In the genomic region with DNA sequence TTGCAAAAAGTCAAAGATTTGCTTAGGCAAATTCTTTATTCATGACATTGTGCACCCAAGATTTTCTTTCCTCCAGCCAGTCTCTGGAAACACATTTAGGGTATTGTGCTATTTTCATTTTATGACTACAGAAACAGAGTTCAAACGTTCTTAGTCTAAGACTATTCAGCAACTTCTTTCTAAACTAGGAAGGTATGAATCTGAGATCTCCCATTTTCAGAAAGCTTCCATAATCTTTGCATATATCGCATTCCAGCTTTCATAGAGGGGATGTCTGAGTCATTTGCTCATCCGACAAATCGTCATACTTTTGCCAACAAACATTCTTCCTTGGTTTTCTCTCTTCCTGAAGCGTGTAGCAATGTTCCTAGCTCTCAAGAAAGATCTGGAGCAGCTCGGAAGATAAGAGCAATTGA, we compare ENCODE assay signal across 14 cellular contexts.
DNase-seq lines count a peak whose midpoint lies in the region; ATAC-seq and TF ChIP-seq lines count a peak whose summit lies in the region.
"Had no signal": no experiment of that assay in that cellular context is flagged by ENCODE, and none has a peak within 500 bp of the region (broad histone marks: within the 10 kb centered on the region; RNA-seq: fewer than 3 reads in every experiment).

No MANE protein-coding gene starts in this region.

- H3K4me3 ChIP-seq in SK-N-MC (peak overlapping the region; percentile 92), retinal pigment epithelial cell (ENCODE audit: low read length) (no peak overlapping the region)
- H3K4me3 ChIP-seq: GM12878 had no signal

- peak overlapping the region; percentile 97 for H3K27ac ChIP-seq in SK-N-MC

- H3K36me3 ChIP-seq in SK-N-MC (ENCODE audit: insufficient read depth, low read length), result peaks cover 15% of the 10 kb centered on the region; the same call in 1 of the 2 replicates

- no peaks in the 10 kb centered on the region for H3K9me3 ChIP-seq in SK-N-MC (ENCODE audit: low read depth, low read length)

- DNase-seq in EL (peak; percentile 93), SK-N-MC (ENCODE audit: low read depth, low spot score) (no peak), fibroblast of peridontal ligament (ENCODE audit: extremely low read depth) (peak; percentile 89), retinal pigment epithelial cell (ENCODE audit: low read depth) (peak; percentile 57), GM19238 (ENCODE audit: insufficient read length, low spot score) (no peak), UCSD-AML1 (lab: John Stamatoyannopoulos, UW; ENCODE audit: unreplicated experiment) (no peak)
- DNase-seq in activated naive CD4-positive, alpha-beta T cell treated with Interleukin-2 at 50 U/mL for 16 hours, result no peak
- DNase-seq: activated CD4-positive, CD25-positive, alpha-beta regulatory T cell treated with anti-CD3 and anti-CD28 coated beads, Interleukin-2, amount 50 U/mL, for 72 hours; NCI-H446 treated with DMSO at 0.1 percent for 48 hours; SIG-M5; stimulated activated CD4-positive, alpha-beta T cell treated with anti-CD3 and anti-CD28 coated beads, Interleukin-15, amount 100 ng/mL, for 24 hours had no signal

- ATAC-seq in GM21360 (IDR thresholded peaks at IDR 0.05; ENCODE audit: unreplicated experiment), result no peak
- ATAC-seq: esophagus mucosa, GM12878 had no signal

- TF ChIP-seq CTCF in retinal pigment epithelial cell (conservative IDR thresholded peaks at IDR 0.05; ENCODE audit: low read depth, low read length), result no peak

- peak overlapping the region; percentile 98 for H3K9ac ChIP-seq in SK-N-MC (ENCODE audit: insufficient read length)

Comparison
In these comparisons a context has a peak if more than half of its experiments do, and no peak if none do; other contexts are left out.
1. DNase-seq: peak in EL (single experiment), fibroblast of peridontal ligament (single experiment) and retinal pigment epithelial cell (single experiment); none in SK-N-MC (single experiment), GM19238 (single experiment), activated naive CD4-positive, alpha-beta T cell treated with Interleukin-2 at 50 U/mL for 16 hours (single experiment) and UCSD-AML1 (single experiment).